In genomic region chr1:40078512-40079333, GRCh38 we compare ENCODE assay signal across 8 cellular contexts. TPM values are rescaled to one million over a fixed set of nuclear protein-coding genes. Genes with fewer than 3 reads are reported as not detected.
DNase-seq lines count a peak whose midpoint lies in the region; ATAC-seq and TF ChIP-seq lines count a peak whose summit lies in the region.

No MANE protein-coding gene starts in this region.

- CTCF ChIA-PET in GM10248 (lab: Yijun Ruan, JAX), result interaction anchor here (0.8 to 20.6 kb wide), 19 partner anchors 11 to 326 kb away, joined by 3 to 262 read pairs (median 4); partner anchors contain the start of gene PPT1

- H3K9me3 Mint-ChIP-seq in T-helper 2 cell treated with Interferon-gamma antibody and Interleukin-4, amounts not matched to agents 5 μg/mL and 100 μg/mL, for 36 hours, result no peaks in the 10 kb centered on the region
- H3K9me3 Mint-ChIP-seq in central memory CD8-positive, alpha-beta T cell, result no peaks in the 10 kb centered on the region
- H3K9me3 Mint-ChIP-seq in stimulated activated naive CD8-positive, alpha-beta T cell treated with anti-CD3 and anti-CD28 coated beads, Interleukin-15, amount 100 ng/mL, for 72 hours, result no peaks in the 10 kb centered on the region

- peaks cover 31% of the 10 kb centered on the region for H3K36me3 Mint-ChIP-seq in T-helper 2 cell treated with Interferon-gamma antibody and Interleukin-4, amounts not matched to agents 5 μg/mL and 100 μg/mL, for 36 hours (ENCODE audit: low read depth)
- H3K36me3 Mint-ChIP-seq in central memory CD8-positive, alpha-beta T cell (ENCODE audit: insufficient read depth), result peaks cover 12% of the 10 kb centered on the region

- H3K27ac Mint-ChIP-seq in T-helper 2 cell treated with Interferon-gamma antibody and Interleukin-4, amounts not matched to agents 5 μg/mL and 100 μg/mL, for 36 hours, result no peak overlapping the region
- no peak overlapping the region for H3K27ac Mint-ChIP-seq in central memory CD8-positive, alpha-beta T cell (ENCODE audit: low read depth)
- H3K27ac Mint-ChIP-seq in stimulated activated naive CD8-positive, alpha-beta T cell treated with anti-CD3 and anti-CD28 coated beads, Interleukin-15, amount 100 ng/mL, for 72 hours, result no peak overlapping the region

- no peak for TF ChIP-seq POLR2A in right lobe of liver (IDR thresholded peaks at IDR 0.05)
- TF ChIP-seq POLR2A in ovary (IDR thresholded peaks at IDR 0.05), result no peak

- 57% methylated on average over 3 of the region's 5 CpGs for WGBS in right lobe of liver (ENCODE audit: insufficient coverage, low coverage, low lambda C conversion rate, missing lambda C conversion rate)
- WGBS in ovary, 3 donors, result 94 to 95% (median 95%) methylated on average over 5 of the region's 5 CpGs

- H3K27me3 Mint-ChIP-seq in T-helper 2 cell treated with Interferon-gamma antibody and Interleukin-4, amounts not matched to agents 5 μg/mL and 100 μg/mL, for 36 hours (ENCODE audit: low read depth), result no peaks in the 10 kb centered on the region
- H3K27me3 Mint-ChIP-seq in central memory CD8-positive, alpha-beta T cell, result no peaks in the 10 kb centered on the region
- no peaks in the 10 kb centered on the region for H3K27me3 Mint-ChIP-seq in stimulated activated naive CD8-positive, alpha-beta T cell treated with anti-CD3 and anti-CD28 coated beads, Interleukin-15, amount 100 ng/mL, for 72 hours

- H3K27me3 ChIP-seq in right lobe of liver (no peaks in the 10 kb centered on the region), ovary (no peaks in the 10 kb centered on the region)

- peaks cover 5% of the 10 kb centered on the region for H3K4me1 Mint-ChIP-seq in T-helper 2 cell treated with Interferon-gamma antibody and Interleukin-4, amounts not matched to agents 5 μg/mL and 100 μg/mL, for 36 hours (ENCODE audit: low read depth)
- H3K4me1 Mint-ChIP-seq in central memory CD8-positive, alpha-beta T cell, result no peaks in the 10 kb centered on the region
- no peaks in the 10 kb centered on the region for H3K4me1 Mint-ChIP-seq in stimulated activated naive CD8-positive, alpha-beta T cell treated with anti-CD3 and anti-CD28 coated beads, Interleukin-15, amount 100 ng/mL, for 72 hours

- no peaks in the 10 kb centered on the region for H3K4me1 ChIP-seq in right lobe of liver
- H3K4me1 ChIP-seq in ovary (ENCODE audit: insufficient read depth), result no peaks in the 10 kb centered on the region

- peak; percentile 85 for TF ChIP-seq CTCF in 22Rv1 (IDR thresholded peaks at IDR 0.05)
- TF ChIP-seq CTCF in GM10248 (IDR thresholded peaks at IDR 0.05; ENCODE audit: control extremely low read depth, extremely low read depth, low read depth, missing control alignments), result peak; percentile 70
- peak; percentile 54 to 78 (median 71) for TF ChIP-seq CTCF in right lobe of liver (IDR thresholded peaks at IDR 0.05)
- TF ChIP-seq CTCF in ovary (IDR thresholded peaks at IDR 0.05), result no peak

- DNase-seq in GM10248 (ENCODE audit: extremely low spot score), result peak; percentile 69
- DNase-seq in NCI-H1694 (lab: John Stamatoyannopoulos, UW), result peak; percentile 56
- peak; percentile 17 for DNase-seq in T-helper 2 cell treated with Interferon-gamma antibody and Interleukin-4, amounts not matched to agents 5 μg/mL and 100 μg/mL, for 36 hours (ENCODE audit: low spot score)
- peak in 1 of 2 donors; percentile 45 for DNase-seq in central memory CD8-positive, alpha-beta T cell (ENCODE audit: low spot score in 2 of 2)
- DNase-seq in right lobe of liver, result no peak
- DNase-seq in stimulated activated naive CD8-positive, alpha-beta T cell treated with anti-CD3 and anti-CD28 coated beads, Interleukin-15, amount 100 ng/mL, for 72 hours, result peak; percentile 53 to 54
- DNase-seq in ovary, result no peak

- H3K36me3 ChIP-seq in right lobe of liver (peaks cover 0 to 16% (median 1%) of the 10 kb centered on the region in 4 donors), ovary (no peaks in the 10 kb centered on the region)

- no peak for TF ChIP-seq EP300 in ovary (IDR thresholded peaks at IDR 0.05)

- H3K9me3 ChIP-seq in right lobe of liver, result no peaks in the 10 kb centered on the region
- H3K9me3 ChIP-seq in ovary, result no peaks in the 10 kb centered on the region

- intact Hi-C loops in right lobe of liver (cut with DNase I), result no loop called here
- intact Hi-C loops in ovary (cut with DNase I), result no loop called here

- H3K27ac ChIP-seq in 22Rv1, result no peak overlapping the region
- H3K27ac ChIP-seq in right lobe of liver, result no peak overlapping the region
- H3K27ac ChIP-seq in ovary, result no peak overlapping the region

- peak; percentile 43 for ATAC-seq in central memory CD8-positive, alpha-beta T cell (replicated peaks; ENCODE audit: extremely low read depth, poor library complexity, severe bottlenecking)
- ATAC-seq in right lobe of liver, result peak; percentile 77 to 86 (median 82)
- peak; percentile 78 for ATAC-seq in stimulated activated naive CD8-positive, alpha-beta T cell treated with anti-CD3 and anti-CD28 coated beads, Interleukin-15, amount 100 ng/mL, for 72 hours

- POLR2A ChIA-PET in GM10248 (lab: Yijun Ruan, JAX), result interaction anchor here (0.6 kb wide), 1 partner anchor 871 kb away, joined by 3 read pairs; no protein-coding TSS in a partner anchor

- no peak overlapping the region for H3K4me3 Mint-ChIP-seq in T-helper 2 cell treated with Interferon-gamma antibody and Interleukin-4, amounts not matched to agents 5 μg/mL and 100 μg/mL, for 36 hours
- no peak overlapping the region for H3K4me3 Mint-ChIP-seq in central memory CD8-positive, alpha-beta T cell
- H3K4me3 Mint-ChIP-seq in stimulated activated naive CD8-positive, alpha-beta T cell treated with anti-CD3 and anti-CD28 coated beads, Interleukin-15, amount 100 ng/mL, for 72 hours, result no peak overlapping the region

- H3K4me3 ChIP-seq in right lobe of liver (no peak overlapping the region), ovary (no peak overlapping the region)

RNA-seq across cellular contexts. Expression of gene PPT1, which starts 18.3 kb away (rescaled TPM):
- total RNA-seq in right lobe of liver (10 to 100 TPM; 16.5 to 47.8 (median 33.1) TPM), ovary (10 to 100 TPM; 38.0 to 84.2 (median 71.0) TPM)
- polyA plus RNA-seq in ovary, result 100 to 1,000 TPM in 1 of 2 donors, 10 to 100 TPM in 1; 53.5 to 247 TPM

RNA-seq across cellular contexts. Expression of gene CAP1, which starts 38.2 kb away (rescaled TPM):
- 100 to 1,000 TPM in 5 of 6 experiments, 10 to 100 TPM in 1; 93.1 to 152 (median 128) TPM for total RNA-seq in right lobe of liver
- total RNA-seq in ovary, result 100 to 1,000 TPM in 5 of 7 donors, 10 to 100 TPM in 2; 76.8 to 257 (median 194) TPM
- 100 to 1,000 TPM; 110 to 325 TPM for polyA plus RNA-seq in ovary

Comparison
In these comparisons a context has a peak if more than half of its experiments do, and no peak if none do; other contexts are left out.
1. CTCF ChIP-seq: peak in 22Rv1 (single experiment), GM10248 (single experiment) and right lobe of liver (4 of 4); none in ovary (0 of 3).
2. DNase-seq: peak in GM10248 (single experiment), NCI-H1694 (single experiment), T-helper 2 cell treated with Interferon-gamma antibody and Interleukin-4, amounts not matched to agents 5 μg/mL and 100 μg/mL, for 36 hours (single experiment) and stimulated activated naive CD8-positive, alpha-beta T cell treated with anti-CD3 and anti-CD28 coated beads, Interleukin-15, amount 100 ng/mL, for 72 hours (2 of 2); none in right lobe of liver (0 of 3) and ovary (0 of 5).
3. Peak in every context shown above with its lines, with median percentiles within 50 percentile points of each other: ATAC-seq.